20 cellular contexts compared by ENCODE assay signal in genomic region chr22:46229701-46230100, GRCh38. TPM values are rescaled to one million over a fixed set of nuclear protein-coding genes. Genes with fewer than 3 reads are reported as not detected.
DNase-seq lines count a peak whose midpoint lies in the region; ATAC-seq and TF ChIP-seq lines count a peak whose summit lies in the region.
"Had no signal": no experiment of that assay in that cellular context is flagged by ENCODE, and none has a peak within 500 bp of the region (broad histone marks: within the 10 kb centered on the region; RNA-seq: fewer than 3 reads in every experiment).

No MANE protein-coding gene starts in this region.

- no peaks in the 10 kb centered on the region for H3K9me2 ChIP-seq in GM23248 (ENCODE audit: insufficient read depth)

- peaks cover 10% of the 10 kb centered on the region for H3K4me1 ChIP-seq in GM23248 (ENCODE audit: insufficient read depth)
- H3K4me1 ChIP-seq in naive thymus-derived CD4-positive, alpha-beta T cell (ENCODE audit: control insufficient read depth in 2 of 2, insufficient read depth in 2 of 2, low read length in 2 of 2): no peaks in the 10 kb centered on the region
- H3K4me1 ChIP-seq: A549, Caco-2 had no signal

- no peak overlapping the region for H3K27ac Mint-ChIP-seq in naive thymus-derived CD4-positive, alpha-beta T cell
- H3K27ac Mint-ChIP-seq: CD4-positive, CD25-positive, alpha-beta regulatory T cell had no signal

- no peak overlapping the region for H3K4me3 Mint-ChIP-seq in naive thymus-derived CD4-positive, alpha-beta T cell
- H3K4me3 Mint-ChIP-seq: CD4-positive, CD25-positive, alpha-beta regulatory T cell had no signal

- H3K9ac ChIP-seq in GM23248: no peak overlapping the region

- POLR2A ChIA-PET in naive thymus-derived CD4-positive, alpha-beta T cell (lab: Charles Lee): interaction anchor here (0.7 kb wide), 1 partner anchor 498 kb away, joined by 3 read pairs; no protein-coding TSS in a partner anchor

- ATAC-seq in GM18519 (IDR thresholded peaks at IDR 0.05; ENCODE audit: low FRiP score, unreplicated experiment) (no peak), HG03196 (IDR thresholded peaks at IDR 0.05; ENCODE audit: unreplicated experiment) (no peak)
- ATAC-seq in naive thymus-derived CD4-positive, alpha-beta T cell: no peak
- ATAC-seq: A549, HepG2 had no signal

- TF ChIP-seq CTCF in AG09309 (IDR thresholded peaks at IDR 0.05; ENCODE audit: control insufficient read depth, insufficient read depth, low read depth, low read length, missing control alignments) (no peak), cardiac fibroblast (IDR thresholded peaks at IDR 0.05; ENCODE audit: low read depth, low read length) (no peak), fibroblast of villous mesenchyme (IDR thresholded peaks at IDR 0.05; ENCODE audit: insufficient read depth, low read depth, low read length) (no peak)

- intact Hi-C loops in naive thymus-derived CD4-positive, alpha-beta T cell (cut with micrococcal nuclease): no loop called here

- H3K4me3 ChIP-seq in AG09309 (ENCODE audit: control insufficient read depth, low read depth, low read length) (no peak overlapping the region), GM23248 (no peak overlapping the region), cardiac fibroblast (replicated peaks in 1 of 2; ENCODE audit: low read depth in 2 of 2, low read length in 2 of 2) (no peak overlapping the region), fibroblast of villous mesenchyme (ENCODE audit: low read depth, low read length) (no peak overlapping the region)
- no peak overlapping the region for H3K4me3 ChIP-seq in naive thymus-derived CD4-positive, alpha-beta T cell (ENCODE audit: low read length)
- H3K4me3 ChIP-seq: A549 had no signal

- H2AFZ ChIP-seq in GM23248: no peak overlapping the region

- H3K9me3 Mint-ChIP-seq in naive thymus-derived CD4-positive, alpha-beta T cell: peaks cover 0 to 3% (median 0%) of the 10 kb centered on the region in 11 donors

- in situ Hi-C loops in GM23248 (cut with MboI): no loop called here

- H3K27me3 ChIP-seq in GM23248 (replicated peaks; ENCODE audit: insufficient read depth): no peaks in the 10 kb centered on the region
- H3K27me3 ChIP-seq in naive thymus-derived CD4-positive, alpha-beta T cell (ENCODE audit: control insufficient read depth in 2 of 2, insufficient read depth in 2 of 2, low read length in 2 of 2): no peaks in the 10 kb centered on the region

- H3K27me3 Mint-ChIP-seq in naive thymus-derived CD4-positive, alpha-beta T cell: no peaks in the 10 kb centered on the region
- H3K27me3 Mint-ChIP-seq: CD4-positive, CD25-positive, alpha-beta regulatory T cell had no signal

- H4K20me1 ChIP-seq in GM23248 (ENCODE audit: insufficient read depth): no peaks in the 10 kb centered on the region

- CTCF ChIA-PET in naive thymus-derived CD4-positive, alpha-beta T cell (lab: Charles Lee): no interaction called here

- DNase-seq in AG09309 (ENCODE audit: low read depth) (peak; percentile 13), GM23248 (peak; percentile 79), cardiac fibroblast (ENCODE audit: low read depth in 2 of 2) (peak; percentile 54 to 55), fibroblast of villous mesenchyme (ENCODE audit: low read depth) (peak; percentile 27), NCI-H2196 treated with DMSO at 0.1 percent for 48 hours (lab: John Stamatoyannopoulos, UW; ENCODE audit: unreplicated experiment) (no peak)
- DNase-seq in naive thymus-derived CD4-positive, alpha-beta T cell: no peak
- DNase-seq: Caco-2; CD4-positive, CD25-positive, alpha-beta regulatory T cell; EL; H7; KG1; NCI-H1417 treated with DMSO at 0.1 percent for 48 hours; NCI-H1930; NCI-H345; NCI-H526 had no signal

- H3F3A ChIP-seq in GM23248 (ENCODE audit: insufficient read depth): peaks cover 19% of the 10 kb centered on the region

- H3K79me2 ChIP-seq in GM23248 (ENCODE audit: insufficient read depth): no peaks in the 10 kb centered on the region

- H3K27ac ChIP-seq in GM23248: peak overlapping the region; percentile 34
- H3K27ac ChIP-seq in naive thymus-derived CD4-positive, alpha-beta T cell (ENCODE audit: low read depth, low read length): no peak overlapping the region
- H3K27ac ChIP-seq: A549 had no signal

- no peaks in the 10 kb centered on the region for H3K36me3 ChIP-seq in GM23248 (ENCODE audit: low read depth)
- H3K36me3 ChIP-seq in naive thymus-derived CD4-positive, alpha-beta T cell (ENCODE audit: control insufficient read depth in 2 of 3, insufficient read depth in 3 of 3, low read length in 3 of 3): peaks cover 0 to 8% (median 0%) of the 10 kb centered on the region in 3 experiments

- no peaks in the 10 kb centered on the region for H3K4me1 Mint-ChIP-seq in naive thymus-derived CD4-positive, alpha-beta T cell
- H3K4me1 Mint-ChIP-seq: CD4-positive, CD25-positive, alpha-beta regulatory T cell had no signal

- H3K4me2 ChIP-seq in GM23248 (ENCODE audit: unreplicated experiment): peak overlapping the region; percentile 6
- H3K4me2 ChIP-seq: A549 had no signal

- no peaks in the 10 kb centered on the region for H3K9me3 ChIP-seq in GM23248 (ENCODE audit: low read depth)
- H3K9me3 ChIP-seq in naive thymus-derived CD4-positive, alpha-beta T cell (ENCODE audit: control insufficient read depth in 2 of 3, low read length in 3 of 3): no peaks in the 10 kb centered on the region
- H3K9me3 ChIP-seq: A549, Caco-2 had no signal

- WGBS in GM23248 (ENCODE audit: low coverage in 1 of 2, low lambda C conversion rate in 2 of 2, missing lambda C conversion rate in 2 of 2), 2 experiments: 69 to 74% methylated on average over 8 of the region's 8 CpGs

- peaks cover 0 to 10% (median 4%) of the 10 kb centered on the region in 5 donors for H3K36me3 Mint-ChIP-seq in naive thymus-derived CD4-positive, alpha-beta T cell

RNA-seq across cellular contexts. Expression of gene CDPF1, which starts 20.4 kb away (rescaled TPM):
- total RNA-seq in GM23248 (2014; rRNA removed; shearing (Covaris generic)): 14.7 and 21.2 TPM in 2 replicates
- polyA plus RNA-seq in GM23248 (2016; fragmentation: Nextera tagmentation; extraction: Ambion mirVana): 12.9 and 14.5 TPM in 2 replicates
- 9.7 and 16.8 TPM in 2 replicates for total RNA-seq in fibroblast of villous mesenchyme
- 10 to 100 TPM in 3 of 5 experiments, 1 to 10 TPM in 2; 4.2 to 13.8 (median 11.7) TPM for total RNA-seq in naive thymus-derived CD4-positive, alpha-beta T cell
- polyA plus RNA-seq in naive thymus-derived CD4-positive, alpha-beta T cell: 10 to 100 TPM; 17.8 TPM

RNA-seq across cellular contexts. Expression of gene PKDREJ, which starts 33.4 kb away (rescaled TPM):
- not detected in 2 replicates for total RNA-seq in GM23248 (2014; rRNA removed; shearing (Covaris generic))
- polyA plus RNA-seq in GM23248 (2016; fragmentation: Nextera tagmentation; extraction: Ambion mirVana): 0.04 TPM in 1 of 2 replicates, not detected in the other
- not detected in 2 replicates for total RNA-seq in fibroblast of villous mesenchyme
- total RNA-seq in naive thymus-derived CD4-positive, alpha-beta T cell: not detected
- polyA plus RNA-seq in naive thymus-derived CD4-positive, alpha-beta T cell: not detected
- total RNA-seq: Caco-2; CD4-positive, CD25-positive, alpha-beta regulatory T cell; HepG2; M059J had no signal
- polyA plus RNA-seq: A549, HepG2 had no signal

RNA-seq across cellular contexts. Expression of gene TTC38, which starts 38.1 kb away (rescaled TPM):
- 27.6 and 34.0 TPM in 2 replicates for total RNA-seq in GM23248 (2014; rRNA removed; shearing (Covaris generic))
- polyA plus RNA-seq in GM23248 (2016; fragmentation: Nextera tagmentation; extraction: Ambion mirVana): 21.5 and 21.8 TPM in 2 replicates
- total RNA-seq in fibroblast of villous mesenchyme: 26.8 and 28.7 TPM in 2 replicates
- total RNA-seq in naive thymus-derived CD4-positive, alpha-beta T cell: 10 to 100 TPM in 2 of 5 experiments, 1 to 10 TPM in 3; 4.1 to 26.0 (median 7.2) TPM
- polyA plus RNA-seq in naive thymus-derived CD4-positive, alpha-beta T cell: 1 to 10 TPM; 2.9 to 3.8 TPM

Comparison
In these comparisons a context has a peak if more than half of its experiments do, and no peak if none do; other contexts are left out.
1. DNase-seq: peak in AG09309 (single experiment), GM23248 (single experiment), cardiac fibroblast (2 of 2) and fibroblast of villous mesenchyme (single experiment); none in NCI-H2196 treated with DMSO at 0.1 percent for 48 hours (single experiment) and naive thymus-derived CD4-positive, alpha-beta T cell (0 of 9).